In genomic region chr6:84027340-84028183, GRCh38 we compare ENCODE assay signal across 9 cellular contexts. TPM values are rescaled to one million over a fixed set of nuclear protein-coding genes. Genes with fewer than 3 reads are reported as not detected.
DNase-seq lines count a peak whose midpoint lies in the region; FAIRE-seq and TF ChIP-seq lines count a peak whose summit lies in the region.
"Had no signal": no experiment of that assay in that cellular context is flagged by ENCODE, and none has a peak within 500 bp of the region (broad histone marks: within the 10 kb centered on the region; RNA-seq: fewer than 3 reads in every experiment).

No MANE protein-coding gene starts in this region.

- no peak overlapping the region for H3K4me3 ChIP-seq in BE2C (ENCODE audit: low read depth, low read length)

- no peaks in the 10 kb centered on the region; the same call in 1 of the 2 replicates for H3K9me3 ChIP-seq in BE2C

- no peaks in the 10 kb centered on the region for H3K36me3 ChIP-seq in BE2C

- FAIRE-seq in frontal cortex (lab: Jason Lieb, UNC) = no peak

- no peaks in the 10 kb centered on the region for H3K27me3 ChIP-seq in BE2C

- DNase-seq in BE2C = peak; percentile 75
- peak; percentile 57 for DNase-seq in NCI-H1417 treated with DMSO at 0.1 percent for 48 hours (lab: John Stamatoyannopoulos, UW)
- peak; percentile 87 for DNase-seq in astrocyte of the hippocampus (ENCODE audit: low read depth, low spot score)
- peak; percentile 9 to 69 for DNase-seq in lung microvascular endothelial cell (ENCODE audit: low read depth in 2 of 2)
- no peak for DNase-seq in frontal cortex (ENCODE audit: low spot score in 2 of 2)
- no peak for DNase-seq in NOMO-1 (lab: John Stamatoyannopoulos, UW; ENCODE audit: unreplicated experiment in 2 of 2)
- DNase-seq in stimulated activated CD4-positive, alpha-beta T cell treated with anti-CD3 and anti-CD28 coated beads, Interleukin-4, amount 100 ng/mL, for 24 hours = no peak
- no peak for DNase-seq in stimulated activated CD4-positive, alpha-beta T cell treated with anti-CD3 and anti-CD28 coated beads, Interleukin-2, amount 100 ng/mL, for 48 hours
- DNase-seq: NCI-H2227 treated with DMSO at 0.1 percent for 48 hours had no signal

- peaks cover 19% of the 10 kb centered on the region for H3K4me1 ChIP-seq in BE2C

- TF ChIP-seq CTCF in BE2C (IDR thresholded peaks at IDR 0.05; ENCODE audit: low read depth, low read length) = no peak

RNA-seq across cellular contexts. Expression of gene MRAP2, which starts 6.0 kb away (rescaled TPM):
- 3.4 TPM for polyA plus RNA-seq in BE2C (2012; ENCODE audit: insufficient read depth, insufficient read length, low read depth)
- 1.3 and 1.8 TPM in 2 replicates for total RNA-seq in lung microvascular endothelial cell
- 7.7 TPM for total RNA-seq in frontal cortex

Comparison
In these comparisons a context has a peak if more than half of its experiments do, and no peak if none do; other contexts are left out.
1. DNase-seq: peak in BE2C (single experiment), NCI-H1417 treated with DMSO at 0.1 percent for 48 hours (single experiment), astrocyte of the hippocampus (single experiment) and lung microvascular endothelial cell (2 of 2); none in frontal cortex (0 of 2), NOMO-1 (0 of 2), stimulated activated CD4-positive, alpha-beta T cell treated with anti-CD3 and anti-CD28 coated beads, Interleukin-4, amount 100 ng/mL, for 24 hours (single experiment) and stimulated activated CD4-positive, alpha-beta T cell treated with anti-CD3 and anti-CD28 coated beads, Interleukin-2, amount 100 ng/mL, for 48 hours (0 of 2).